15 cellular contexts compared by ENCODE assay signal in the genomic region with DNA sequence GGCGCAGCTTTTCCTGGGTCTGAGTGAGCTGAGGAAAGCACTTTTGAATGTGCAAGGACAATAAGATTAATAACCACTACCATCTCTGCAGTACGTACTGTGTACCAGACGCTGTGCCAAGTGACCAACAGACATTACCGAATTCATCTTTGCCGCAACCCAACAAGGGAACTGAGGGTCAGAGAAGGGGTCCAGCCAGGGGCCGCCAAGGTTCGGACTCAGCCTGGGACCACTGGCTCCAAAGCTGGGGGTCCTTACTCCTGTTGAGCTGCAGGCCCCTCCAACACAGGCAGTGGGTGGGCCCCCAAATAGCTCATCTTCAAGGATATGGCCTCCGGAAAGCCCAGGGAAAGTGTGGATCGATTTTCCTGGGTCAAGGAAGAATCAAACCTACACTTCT. TPM values are rescaled to one million over a fixed set of nuclear protein-coding genes. Genes with fewer than 3 reads are reported as not detected.
DNase-seq lines count a peak whose midpoint lies in the region; ATAC-seq and TF ChIP-seq lines count a peak whose summit lies in the region.
"Had no signal": no experiment of that assay in that cellular context is flagged by ENCODE, and none has a peak within 500 bp of the region (broad histone marks: within the 10 kb centered on the region; RNA-seq: fewer than 3 reads in every experiment).

No MANE protein-coding gene starts in this region.

- no peak for TF ChIP-seq CTCF in testis (IDR thresholded peaks at IDR 0.05)

- H3K27me3 Mint-ChIP-seq in activated naive CD8-positive, alpha-beta T cell treated with anti-CD3 and anti-CD28 coated beads, Interleukin-2, amount 10 ng/mL, durations not matched to agents 7 days and 5 days: peaks cover 35% of the 10 kb centered on the region
- peaks cover 38% of the 10 kb centered on the region for H3K27me3 Mint-ChIP-seq in activated naive CD8-positive, alpha-beta T cell treated with anti-CD3 and anti-CD28 coated beads for 36 hours
- peaks cover 45 to 89% of the 10 kb centered on the region in 2 donors for H3K27me3 Mint-ChIP-seq in stimulated activated naive B cell treated with anti-CD40 and anti-IgM and Interleukin-4, amounts not matched to agents 10 μg/mL and 1 μg/mL and 100 μg/mL, for 72 hours

- H3K79me2 ChIP-seq in trophoblast cell (ENCODE audit: control insufficient read depth, insufficient read depth, low read length, poor library complexity): no peaks in the 10 kb centered on the region

- H3K23ac ChIP-seq in trophoblast cell (ENCODE audit: low read length): no peak overlapping the region

- intact Hi-C loops in testis (cut with DNase I; ENCODE audit: low total_unique reads): no loop called here

- no peak overlapping the region for H3K27ac Mint-ChIP-seq in activated naive CD8-positive, alpha-beta T cell treated with anti-CD3 and anti-CD28 coated beads, Interleukin-2, amount 10 ng/mL, durations not matched to agents 7 days and 5 days
- H3K27ac Mint-ChIP-seq in activated naive CD8-positive, alpha-beta T cell treated with anti-CD3 and anti-CD28 coated beads for 36 hours: no peak overlapping the region
- H3K27ac Mint-ChIP-seq in stimulated activated naive B cell treated with anti-CD40 and anti-IgM and Interleukin-4, amounts not matched to agents 10 μg/mL and 1 μg/mL and 100 μg/mL, for 72 hours: no peak overlapping the region

- WGBS in trophoblast cell (ENCODE audit: extremely low coverage, insufficient coverage, insufficient read length): no CpG with 5 or more reads among the region's 9 CpGs
- 83 to 85% methylated on average over 8 of the region's 9 CpGs for WGBS in testis, 2 donors

- no peak overlapping the region for H2AFZ ChIP-seq in trophoblast cell (ENCODE audit: insufficient read depth, low read length, poor library complexity)

- no peak overlapping the region for H4K12ac ChIP-seq in trophoblast cell (ENCODE audit: low read depth, low read length)

- no peak overlapping the region for H3K18ac ChIP-seq in trophoblast cell (ENCODE audit: low read length)

- no peak overlapping the region for H3K14ac ChIP-seq in trophoblast cell (ENCODE audit: low read length)

- H3K27ac ChIP-seq in layer of hippocampus (ENCODE audit: low read depth, low read length) (peak overlapping the region; percentile 27), trophoblast cell (ENCODE audit: low read depth, low read length) (no peak overlapping the region), testis (peak overlapping the region; percentile 33 to 51)

- no peak overlapping the region for H2BK120ac ChIP-seq in trophoblast cell (ENCODE audit: insufficient read depth, low read length, poor library complexity)

- H4K91ac ChIP-seq in trophoblast cell (ENCODE audit: low read depth, low read length): no peak overlapping the region

- H3K4me2 ChIP-seq in trophoblast cell (ENCODE audit: low read length): no peak overlapping the region

- no peak for ATAC-seq in activated naive CD8-positive, alpha-beta T cell treated with anti-CD3 and anti-CD28 coated beads, Interleukin-2, amount 10 ng/mL, durations not matched to agents 7 days and 5 days (ENCODE audit: low read depth)
- no peak for ATAC-seq in stimulated activated naive B cell treated with anti-CD40 and anti-IgM and Interleukin-4, amounts not matched to agents 10 μg/mL and 1 μg/mL and 100 μg/mL, for 72 hours (replicated peaks)

- no peak overlapping the region for H3K4me3 ChIP-seq in trophoblast cell (ENCODE audit: low read depth, low read length)
- H3K4me3 ChIP-seq in testis: no peak overlapping the region
- H3K4me3 ChIP-seq: HAP-1, Peyer's patch had no signal

- no peak overlapping the region for H4K8ac ChIP-seq in trophoblast cell (ENCODE audit: low read depth, low read length)

- TF ChIP-seq POLR2A in testis (IDR thresholded peaks at IDR 0.05): no peak

- no peaks in the 10 kb centered on the region for H3K36me3 Mint-ChIP-seq in activated naive CD8-positive, alpha-beta T cell treated with anti-CD3 and anti-CD28 coated beads, Interleukin-2, amount 10 ng/mL, durations not matched to agents 7 days and 5 days
- H3K36me3 Mint-ChIP-seq in activated naive CD8-positive, alpha-beta T cell treated with anti-CD3 and anti-CD28 coated beads for 36 hours: no peaks in the 10 kb centered on the region
- H3K36me3 Mint-ChIP-seq in stimulated activated naive B cell treated with anti-CD40 and anti-IgM and Interleukin-4, amounts not matched to agents 10 μg/mL and 1 μg/mL and 100 μg/mL, for 72 hours: no peaks in the 10 kb centered on the region

- H2BK12ac ChIP-seq in trophoblast cell (ENCODE audit: low read length): peak overlapping the region; percentile 2

- H3K36me3 ChIP-seq in trophoblast cell (ENCODE audit: control insufficient read depth in 1 of 2, insufficient read depth in 2 of 2, low read length in 2 of 2) (no peaks in the 10 kb centered on the region), testis (ENCODE audit: low read depth, missing control alignments) (no peaks in the 10 kb centered on the region)
- H3K36me3 ChIP-seq: HAP-1, Peyer's patch had no signal

- H3K9me3 ChIP-seq in trophoblast cell (ENCODE audit: insufficient read depth, low read depth, low read length) (peaks cover 2% of the 10 kb centered on the region), testis (no peaks in the 10 kb centered on the region)
- H3K9me3 ChIP-seq: HAP-1, Peyer's patch had no signal

- H3K27me3 ChIP-seq in layer of hippocampus (ENCODE audit: control insufficient read depth, insufficient read depth, low read length): no peaks in the 10 kb centered on the region
- no peaks in the 10 kb centered on the region for H3K27me3 ChIP-seq in trophoblast cell (ENCODE audit: insufficient read depth, low read length)
- H3K27me3 ChIP-seq in testis: no peaks in the 10 kb centered on the region
- H3K27me3 ChIP-seq: Peyer's patch had no signal

- H3K9ac ChIP-seq in trophoblast cell (ENCODE audit: low read length): no peak overlapping the region

- POLR2A ChIA-PET in activated naive CD8-positive, alpha-beta T cell treated with anti-CD3 and anti-CD28 coated beads, Interleukin-2, amount 10 ng/mL, durations not matched to agents 7 days and 5 days (lab: Charles Lee): no interaction called here

- no peak overlapping the region for H3K4me3 Mint-ChIP-seq in activated naive CD8-positive, alpha-beta T cell treated with anti-CD3 and anti-CD28 coated beads, Interleukin-2, amount 10 ng/mL, durations not matched to agents 7 days and 5 days
- H3K4me3 Mint-ChIP-seq in activated naive CD8-positive, alpha-beta T cell treated with anti-CD3 and anti-CD28 coated beads for 36 hours: no peak overlapping the region
- H3K4me3 Mint-ChIP-seq in stimulated activated naive B cell treated with anti-CD40 and anti-IgM and Interleukin-4, amounts not matched to agents 10 μg/mL and 1 μg/mL and 100 μg/mL, for 72 hours: no peak overlapping the region
- H3K4me3 Mint-ChIP-seq: IgD-negative memory B cell had no signal

- H2AK5ac ChIP-seq in trophoblast cell (ENCODE audit: low read length): no peak overlapping the region

- no peak overlapping the region for H3K4ac ChIP-seq in trophoblast cell (ENCODE audit: low read depth, low read length)

- no peak overlapping the region for H2BK5ac ChIP-seq in trophoblast cell (ENCODE audit: low read depth, low read length, poor library complexity)

- H3K4me1 ChIP-seq in trophoblast cell (ENCODE audit: control insufficient read depth in 1 of 2, insufficient read depth in 2 of 2, low read length in 2 of 2): peaks cover 12 to 19% of the 10 kb centered on the region in 2 experiments
- H3K4me1 ChIP-seq in testis: peaks cover 55% of the 10 kb centered on the region

- DNase-seq in activated naive CD8-positive, alpha-beta T cell treated with anti-CD3 and anti-CD28 coated beads, Interleukin-2, amount 10 ng/mL, durations not matched to agents 7 days and 5 days: peak; percentile 9
- no peak for DNase-seq in activated naive CD8-positive, alpha-beta T cell treated with anti-CD3 and anti-CD28 coated beads for 36 hours
- DNase-seq in trophoblast cell (no peak), testis (no peak), NCI-H2107 (lab: John Stamatoyannopoulos, UW) (no peak)
- DNase-seq in activated CD4-positive, CD25-positive, alpha-beta regulatory T cell treated with anti-CD3 and anti-CD28 coated beads, Interleukin-2, amount 50 U/mL, for 72 hours: no peak
- no peak for DNase-seq in stimulated activated naive B cell treated with anti-CD40 and anti-IgM and Interleukin-4, amounts not matched to agents 10 μg/mL and 1 μg/mL and 100 μg/mL, for 72 hours
- DNase-seq: NCI-H187 treated with DMSO at 0.1 percent for 48 hours, NCI-H2171 treated with DMSO at 0.1 percent for 48 hours had no signal

- H3K9me3 Mint-ChIP-seq in activated naive CD8-positive, alpha-beta T cell treated with anti-CD3 and anti-CD28 coated beads, Interleukin-2, amount 10 ng/mL, durations not matched to agents 7 days and 5 days: no peaks in the 10 kb centered on the region
- H3K9me3 Mint-ChIP-seq in activated naive CD8-positive, alpha-beta T cell treated with anti-CD3 and anti-CD28 coated beads for 36 hours: no peaks in the 10 kb centered on the region
- no peaks in the 10 kb centered on the region for H3K9me3 Mint-ChIP-seq in stimulated activated naive B cell treated with anti-CD40 and anti-IgM and Interleukin-4, amounts not matched to agents 10 μg/mL and 1 μg/mL and 100 μg/mL, for 72 hours
- H3K9me3 Mint-ChIP-seq: IgD-negative memory B cell had no signal

- H3K4me1 Mint-ChIP-seq in activated naive CD8-positive, alpha-beta T cell treated with anti-CD3 and anti-CD28 coated beads, Interleukin-2, amount 10 ng/mL, durations not matched to agents 7 days and 5 days: peaks cover 10% of the 10 kb centered on the region
- H3K4me1 Mint-ChIP-seq in activated naive CD8-positive, alpha-beta T cell treated with anti-CD3 and anti-CD28 coated beads for 36 hours: peaks cover 7% of the 10 kb centered on the region
- peaks cover 13 to 25% of the 10 kb centered on the region in 2 donors for H3K4me1 Mint-ChIP-seq in stimulated activated naive B cell treated with anti-CD40 and anti-IgM and Interleukin-4, amounts not matched to agents 10 μg/mL and 1 μg/mL and 100 μg/mL, for 72 hours

- peaks cover 2% of the 10 kb centered on the region for H3K79me1 ChIP-seq in trophoblast cell (ENCODE audit: low read length)

RNA-seq across cellular contexts. Expression of a gene that starts 55.0 kb away (rescaled TPM):
- total RNA-seq in activated naive CD8-positive, alpha-beta T cell treated with anti-CD3 and anti-CD28 coated beads, Interleukin-2, amount 10 ng/mL, durations not matched to agents 7 days and 5 days: not detected
- total RNA-seq in activated naive CD8-positive, alpha-beta T cell treated with anti-CD3 and anti-CD28 coated beads for 36 hours: not detected
- polyA plus RNA-seq in trophoblast cell (2013): 1.2 and 1.5 TPM in 2 replicates
- 1 to 10 TPM; 7.0 to 7.5 TPM for total RNA-seq in testis
- polyA plus RNA-seq in testis (ENCODE audit: insufficient read depth, low read depth, low replicate concordance): 6.2 TPM
- total RNA-seq: A172, HT1080 had no signal
- polyA plus RNA-seq: IgD-negative memory B cell had no signal

Comparison
In these comparisons a context has a peak if more than half of its experiments do, and no peak if none do; other contexts are left out.
1. RNA of a gene that starts 55.0 kb away (total RNA-seq): 7.0 to 7.5 TPM in testis; not detected in activated naive CD8-positive, alpha-beta T cell treated with anti-CD3 and anti-CD28 coated beads, Interleukin-2, amount 10 ng/mL, durations not matched to agents 7 days and 5 days and not detected in activated naive CD8-positive, alpha-beta T cell treated with anti-CD3 and anti-CD28 coated beads for 36 hours; every median in the first group is over 4 times any median in the second.